Comparison of ENCODE assay signal across 2 cellular contexts in genomic region chr11:64854157-64854533, GRCh38.
TF ChIP-seq lines count a peak whose summit lies in the region.

No MANE protein-coding gene starts in this region.

TF ChIP-seq in H1, 55 proteins besides CTCF, POLR2A, EP300 and RAD21:
- no peak for TF ChIP-seq SP1 (IDR thresholded peaks at IDR 0.05; ENCODE audit: low read depth, low read length)
- no peak for TF ChIP-seq JUN (IDR thresholded peaks at IDR 0.05; ENCODE audit: low read depth, low read length)
- no peak for TF ChIP-seq KDM5A (IDR thresholded peaks at IDR 0.05; ENCODE audit: low read length)
- no peak for TF ChIP-seq BRCA1 (IDR thresholded peaks at IDR 0.05; ENCODE audit: low read depth, low read length)
- TF ChIP-seq RBBP5 (IDR thresholded peaks at IDR 0.05; ENCODE audit: borderline replicate concordance, low read depth, low read length), result no peak
- TF ChIP-seq E2F6 (IDR thresholded peaks at IDR 0.05), result no peak
- no peak for TF ChIP-seq ATF3 (IDR thresholded peaks at IDR 0.05; ENCODE audit: insufficient read depth, low read depth, low read length)
- no peak for TF ChIP-seq USF2 (IDR thresholded peaks at IDR 0.05; ENCODE audit: low read length)
- no peak for TF ChIP-seq CTBP2 (IDR thresholded peaks at IDR 0.05; ENCODE audit: borderline replicate concordance, insufficient read depth, insufficient read length, low read length)
- no peak for TF ChIP-seq CBX8 (IDR thresholded peaks at IDR 0.05; ENCODE audit: borderline replicate concordance, low read depth, low read length)
- no peak for TF ChIP-seq CHD1 (IDR thresholded peaks at IDR 0.05; ENCODE audit: low read depth, low read length)
- TF ChIP-seq RFX5 (IDR thresholded peaks at IDR 0.05; ENCODE audit: borderline replicate concordance, low read depth, low read length), result no peak
- TF ChIP-seq POU5F1 (IDR thresholded peaks at IDR 0.05; ENCODE audit: low read depth, low read length), result no peak

TF ChIP-seq in GM12891, 5 proteins besides CTCF, POLR2A, EP300 and RAD21:
- TF ChIP-seq PAX5 (IDR thresholded peaks at IDR 0.05; ENCODE audit: insufficient read depth, low read length, severe bottlenecking) (no peak), POU2F2 (IDR thresholded peaks at IDR 0.05; ENCODE audit: low read depth, low read length) (no peak), TAF1 (IDR thresholded peaks at IDR 0.05; ENCODE audit: low read depth, low read length) (no peak), SPI1 (IDR thresholded peaks at IDR 0.05; ENCODE audit: low read depth, low read length) (no peak), POLR2AphosphoS5 (IDR thresholded peaks at IDR 0.05; ENCODE audit: low read depth, low read length) (no peak)
